ENCODE assay signal across 1 cellular context in genomic region chr1:35931424-35932157, GRCh38.
TF ChIP-seq lines count a peak whose summit lies in the region.

No MANE protein-coding gene starts in this region.

TF ChIP-seq in HepG2, 621 proteins besides CTCF, POLR2A, EP300 and RAD21 (continued from another document and continues in another):
- TF ChIP-seq HMGXB4 (CRISPR knock-in tag; IDR thresholded peaks at IDR 0.05; ENCODE audit: borderline replicate concordance in 1 of 2, low read depth in 1 of 2) (peak in 1 of 2 experiments; percentile 49; a peak in 1 of 4 replicates), SNAI1 (CRISPR knock-in tag; IDR thresholded peaks at IDR 0.05; ENCODE audit: borderline replicate concordance) (no peak), ISL2 (CRISPR knock-in tag; IDR thresholded peaks at IDR 0.05) (0 out of 2 replicates have a peak, but pooled peaks have one; percentile 12), ZMYM4 (CRISPR knock-in tag; IDR thresholded peaks at IDR 0.05) (no peak), GMEB2 (CRISPR knock-in tag; IDR thresholded peaks at IDR 0.05; ENCODE audit: low read depth) (no peak), ZNF121 (CRISPR knock-in tag; IDR thresholded peaks at IDR 0.05) (no peak), SOX5 (CRISPR knock-in tag; IDR thresholded peaks at IDR 0.05; ENCODE audit: borderline replicate concordance) (no peak), TARDBP (CRISPR knock-in tag; IDR thresholded peaks at IDR 0.05) (no peak), PLSCR1 (CRISPR knock-in tag; IDR thresholded peaks at IDR 0.05; ENCODE audit: borderline replicate concordance) (no peak), ZBTB43 (CRISPR knock-in tag; conservative IDR thresholded peaks at IDR 0.05) (0 out of 2 replicates have a peak, but pooled peaks have one; percentile 22), TAF1 (CRISPR knock-in tag; IDR thresholded peaks at IDR 0.05) (no peak), HOXA5 (CRISPR knock-in tag; IDR thresholded peaks at IDR 0.05) (no peak), HNRNPK (IDR thresholded peaks at IDR 0.05; ENCODE audit: low read depth, low read length, poor library complexity, severe bottlenecking) (peak; percentile 23), ZNF800 (CRISPR knock-in tag; IDR thresholded peaks at IDR 0.05) (peak; percentile 58; the same call in 1 of the 2 replicates), ZNF687 (CRISPR knock-in tag; IDR thresholded peaks at IDR 0.05) (no peak), ZNF432 (CRISPR knock-in tag; IDR thresholded peaks at IDR 0.05; ENCODE audit: borderline replicate concordance) (no peak), ZBTB40 (IDR thresholded peaks at IDR 0.05) (no peak), ZBTB40 (CRISPR knock-in tag; IDR thresholded peaks at IDR 0.05) (0 out of 2 replicates have a peak, but pooled peaks have one; percentile 0), ZNF784 (CRISPR knock-in tag; IDR thresholded peaks at IDR 0.05; ENCODE audit: borderline replicate concordance) (peak; percentile 12; the same call in 1 of the 2 replicates), ZNF256 (CRISPR knock-in tag; conservative IDR thresholded peaks at IDR 0.05) (no peak), PBX2 (CRISPR knock-in tag; IDR thresholded peaks at IDR 0.05) (no peak), IKZF1 (IDR thresholded peaks at IDR 0.05) (no peak), NONO (IDR thresholded peaks at IDR 0.05) (no peak), NONO (CRISPR knock-in tag; conservative IDR thresholded peaks at IDR 0.05) (no peak), PPARG (CRISPR knock-in tag; conservative IDR thresholded peaks at IDR 0.05) (no peak), CBFB (CRISPR knock-in tag; IDR thresholded peaks at IDR 0.05) (no peak), ATM (IDR thresholded peaks at IDR 0.05; ENCODE audit: borderline replicate concordance) (no peak), TCF7L2 (IDR thresholded peaks at IDR 0.05; ENCODE audit: low read depth, low read length) (no peak)
